Comparison of ENCODE assay signal across 10 cellular contexts in genomic region chr1:36457691-36458090, GRCh38. TPM values are rescaled to one million over a fixed set of nuclear protein-coding genes. Genes with fewer than 3 reads are reported as not detected.
A peak's percentile ranks its signal among the peaks of the same experiment; 100 is the strongest.
DNase-seq lines count a peak whose midpoint lies in the region; ATAC-seq and FAIRE-seq lines count a peak whose summit lies in the region.
"Had no signal": no experiment of that assay in that cellular context is flagged by ENCODE, and none has a peak within 500 bp of the region (broad histone marks: within the 10 kb centered on the region; RNA-seq: fewer than 3 reads in every experiment).

No MANE protein-coding gene starts in this region.

- peaks cover 3% of the 10 kb centered on the region for H3K4me1 ChIP-seq in mesenchymal stem cell (ENCODE audit: control insufficient read depth, insufficient read depth, low read depth, low read length)

- ATAC-seq in HG02759 (IDR thresholded peaks at IDR 0.05; ENCODE audit: unreplicated experiment): no peak
- ATAC-seq: HCT116, left colon, Panc1 had no signal

- peak; percentile 85 for DNase-seq in KBM-7
- peak; percentile 46 for DNase-seq in mesenchymal stem cell
- DNase-seq in frontal cortex (ENCODE audit: low spot score in 2 of 2): no peak
- DNase-seq: left colon, NCI-H146, retina had no signal

- H2BK15ac ChIP-seq in mesenchymal stem cell (ENCODE audit: low read depth, poor library complexity, severe bottlenecking): no peak overlapping the region

- peaks cover 51% of the 10 kb centered on the region for H3K4me1 Mint-ChIP-seq in T-helper 1 cell treated with Interleukin-12 subunit alpha and Interleukin-12 subunit beta and Interleukin-4 antibody, amounts not matched to agents 30 μg/mL and 1 μg/mL, for 36 hours (ENCODE audit: low read depth)

- H3K4me2 ChIP-seq in mesenchymal stem cell (ENCODE audit: low read length, poor library complexity, severe bottlenecking): no peak overlapping the region

- H2AFZ ChIP-seq in mesenchymal stem cell (ENCODE audit: low read depth, low read length): no peak overlapping the region

- H3K27ac Mint-ChIP-seq in T-helper 1 cell treated with Interleukin-12 subunit alpha and Interleukin-12 subunit beta and Interleukin-4 antibody, amounts not matched to agents 30 μg/mL and 1 μg/mL, for 36 hours: peak overlapping the region; percentile 91

- no peaks in the 10 kb centered on the region for H3K9me3 ChIP-seq in mesenchymal stem cell (ENCODE audit: control insufficient read depth, low read length)

- H3K27me3 ChIP-seq in mesenchymal stem cell (ENCODE audit: control insufficient read depth in 1 of 2, insufficient read depth in 1 of 2, low read length in 2 of 2): no peaks in the 10 kb centered on the region

- no peak for FAIRE-seq in frontal cortex (lab: Jason Lieb, UNC)

- H3K27me3 Mint-ChIP-seq in T-helper 1 cell treated with Interleukin-12 subunit alpha and Interleukin-12 subunit beta and Interleukin-4 antibody, amounts not matched to agents 30 μg/mL and 1 μg/mL, for 36 hours (ENCODE audit: low read depth): no peaks in the 10 kb centered on the region

- in situ Hi-C loops in KBM-7 (cut with MboI; ENCODE audit: low pct_unique_long_range_greater_than_20kb, low sequenced_read_pairs): no loop called here

- 48% methylated on average over 5 of the region's 5 CpGs for WGBS in mesenchymal stem cell

- no peak overlapping the region for H3K4me3 ChIP-seq in mesenchymal stem cell (ENCODE audit: insufficient read depth in 1 of 2, low read depth in 1 of 2, low read length in 2 of 2)

- H2BK12ac ChIP-seq in mesenchymal stem cell (ENCODE audit: low read length in 2 of 2): no peak overlapping the region

- H3K36me3 ChIP-seq in mesenchymal stem cell (ENCODE audit: control insufficient read depth in 1 of 2, insufficient read depth in 2 of 2, low read depth in 1 of 2, low read length in 2 of 2): peaks cover 48 to 79% of the 10 kb centered on the region in 2 experiments

- H3K79me1 ChIP-seq in mesenchymal stem cell (replicated peaks; ENCODE audit: low read length, poor library complexity, severe bottlenecking): peaks cover 15% of the 10 kb centered on the region

- no peak overlapping the region for H2BK5ac ChIP-seq in mesenchymal stem cell (ENCODE audit: low read depth, low read length, poor library complexity, severe bottlenecking)

- H3K14ac ChIP-seq in mesenchymal stem cell (ENCODE audit: low read length in 2 of 2): no peak overlapping the region

- H3K9me3 Mint-ChIP-seq in T-helper 1 cell treated with Interleukin-12 subunit alpha and Interleukin-12 subunit beta and Interleukin-4 antibody, amounts not matched to agents 30 μg/mL and 1 μg/mL, for 36 hours: no peaks in the 10 kb centered on the region

- H4K91ac ChIP-seq in mesenchymal stem cell (ENCODE audit: low read length): no peak overlapping the region

- no peak overlapping the region for H3K4ac ChIP-seq in mesenchymal stem cell (ENCODE audit: low read depth in 1 of 2, low read length in 2 of 2)

- H3K4me3 Mint-ChIP-seq in T-helper 1 cell treated with Interleukin-12 subunit alpha and Interleukin-12 subunit beta and Interleukin-4 antibody, amounts not matched to agents 30 μg/mL and 1 μg/mL, for 36 hours: peak overlapping the region; percentile 74

- H2BK120ac ChIP-seq in mesenchymal stem cell (ENCODE audit: low read depth, low read length): no peak overlapping the region

- peaks cover 52% of the 10 kb centered on the region for H3K36me3 Mint-ChIP-seq in T-helper 1 cell treated with Interleukin-12 subunit alpha and Interleukin-12 subunit beta and Interleukin-4 antibody, amounts not matched to agents 30 μg/mL and 1 μg/mL, for 36 hours (ENCODE audit: low read depth)

- H2AK5ac ChIP-seq in mesenchymal stem cell (ENCODE audit: low read length, severe bottlenecking): no peak overlapping the region

- peak overlapping the region; percentile 3 for H3K27ac ChIP-seq in mesenchymal stem cell (ENCODE audit: low read length, poor library complexity, severe bottlenecking)

- no peak overlapping the region for H3K9ac ChIP-seq in mesenchymal stem cell (ENCODE audit: low read length)

- H3K18ac ChIP-seq in mesenchymal stem cell (ENCODE audit: low read depth in 1 of 2, low read length in 2 of 2): no peak overlapping the region

- no peak overlapping the region for H3K23ac ChIP-seq in mesenchymal stem cell (ENCODE audit: low read length in 2 of 2)

- H4K8ac ChIP-seq in mesenchymal stem cell (ENCODE audit: low read length): no peak overlapping the region

RNA-seq across cellular contexts. Expression of gene MRPS15, which starts 6.5 kb away (rescaled TPM):
- 129 TPM for polyA plus RNA-seq in mesenchymal stem cell (2013, experiment 1 of 2)
- polyA plus RNA-seq in mesenchymal stem cell (2013, experiment 2 of 2): 133 TPM
- 15.9 TPM for total RNA-seq in frontal cortex

RNA-seq across cellular contexts. Expression of gene OSCP1, which starts 7.4 kb away (rescaled TPM):
- polyA plus RNA-seq in mesenchymal stem cell (2013, experiment 1 of 2): 5.3 TPM
- polyA plus RNA-seq in mesenchymal stem cell (2013, experiment 2 of 2): 4.7 TPM
- 20.8 TPM for total RNA-seq in frontal cortex

RNA-seq across cellular contexts. Expression of gene CSF3R, which starts 25.0 kb away (rescaled TPM):
- 0.08 TPM for polyA plus RNA-seq in mesenchymal stem cell (2013, experiment 1 of 2)
- polyA plus RNA-seq in mesenchymal stem cell (2013, experiment 2 of 2): 0.11 TPM
- total RNA-seq in frontal cortex: 1.2 TPM

RNA-seq across cellular contexts. Expression of gene LSM10, which starts 60.0 kb away (rescaled TPM):
- 62.4 TPM for polyA plus RNA-seq in mesenchymal stem cell (2013, experiment 1 of 2)
- 61.1 TPM for polyA plus RNA-seq in mesenchymal stem cell (2013, experiment 2 of 2)
- total RNA-seq in frontal cortex: 3.3 TPM

Comparison
In these comparisons a context has a peak if more than half of its experiments do, and no peak if none do; other contexts are left out.
1. DNase-seq: peak in KBM-7 (single experiment) and mesenchymal stem cell (single experiment); none in frontal cortex (0 of 2).